ENCODE assay signal across 17 cellular contexts in genomic region chrX:130566028-130566683, GRCh38.
"Had no signal": no experiment of that assay in that cellular context is flagged by ENCODE, and none has a peak within 500 bp of the region (broad histone marks: within the 10 kb centered on the region; RNA-seq: fewer than 3 reads in every experiment).

No MANE protein-coding gene starts in this region.

- DNase-seq: activated CD4-positive, alpha-beta T cell treated with anti-CD3 and anti-CD28 coated beads for 1 hour; activated CD4-positive, alpha-beta T cell treated with anti-CD3 and anti-CD28 coated beads, Interleukin-2, amount 50 U/mL, for 48 hours; activated CD8-positive, alpha-beta memory T cell treated with anti-CD3 and anti-CD28 coated beads, Interleukin-2, amount 10 ng/mL, durations not matched to agents 7 days and 5 days; activated effector memory CD4-positive, alpha-beta T cell treated with anti-CD3 and anti-CD28 coated beads, Interleukin-2, amount 50 U/mL, for 16 hours; activated T-cell treated with anti-CD3 and anti-CD28 coated beads, Interleukin-2, amount 50 U/mL, for 4 hours; amygdala; left lung; ovary; retina; small intestine; stomach; T-helper 9 cell had no signal

- H3K36me3 ChIP-seq: esophagus muscularis mucosa, left lung, ovary, stomach, thoracic aorta, vagina had no signal

- H3K9me3 ChIP-seq: esophagus muscularis mucosa, left lung, ovary, thoracic aorta, vagina had no signal

- ATAC-seq: activated CD8-positive, alpha-beta memory T cell treated with anti-CD3 and anti-CD28 coated beads, Interleukin-2, amount 10 ng/mL, durations not matched to agents 7 days and 5 days; activated naive CD4-positive, alpha-beta T cell treated with anti-CD3 and anti-CD28 coated beads, Interleukin-2, amount 50 U/mL, for 72 hours; activated T-cell treated with anti-CD3 and anti-CD28 coated beads, Interleukin-2, amount 50 U/mL, for 4 hours; left lung had no signal

- H3K36me3 Mint-ChIP-seq: activated CD8-positive, alpha-beta memory T cell treated with anti-CD3 and anti-CD28 coated beads, Interleukin-2, amount 10 ng/mL, durations not matched to agents 7 days and 5 days; activated naive CD4-positive, alpha-beta T cell treated with anti-CD3 and anti-CD28 coated beads, Interleukin-2, amount 50 U/mL, for 72 hours had no signal

- H3K27me3 Mint-ChIP-seq: activated CD8-positive, alpha-beta memory T cell treated with anti-CD3 and anti-CD28 coated beads, Interleukin-2, amount 10 ng/mL, durations not matched to agents 7 days and 5 days had no signal

- H3K4me1 Mint-ChIP-seq: activated CD8-positive, alpha-beta memory T cell treated with anti-CD3 and anti-CD28 coated beads, Interleukin-2, amount 10 ng/mL, durations not matched to agents 7 days and 5 days had no signal

- H3K4me3 Mint-ChIP-seq: activated CD8-positive, alpha-beta memory T cell treated with anti-CD3 and anti-CD28 coated beads, Interleukin-2, amount 10 ng/mL, durations not matched to agents 7 days and 5 days; activated T-cell treated with anti-CD3 and anti-CD28 coated beads, Interleukin-2, amount 50 U/mL, for 4 hours; memory B cell had no signal

- H3K4me3 ChIP-seq: esophagus muscularis mucosa, left lung, ovary, stomach, thoracic aorta, vagina had no signal

- H3K27ac ChIP-seq: esophagus muscularis mucosa, left lung, ovary, stomach, thoracic aorta, vagina had no signal

- H3K9me3 Mint-ChIP-seq: activated naive CD4-positive, alpha-beta T cell treated with anti-CD3 and anti-CD28 coated beads, Interleukin-2, amount 50 U/mL, for 72 hours; activated T-cell treated with anti-CD3 and anti-CD28 coated beads, Interleukin-2, amount 50 U/mL, for 4 hours had no signal

- H3K27me3 ChIP-seq: esophagus muscularis mucosa, left lung, ovary, stomach, vagina had no signal

- H3K4me1 ChIP-seq: esophagus muscularis mucosa, left lung, stomach, vagina had no signal

- H3K27ac Mint-ChIP-seq: activated CD8-positive, alpha-beta memory T cell treated with anti-CD3 and anti-CD28 coated beads, Interleukin-2, amount 10 ng/mL, durations not matched to agents 7 days and 5 days; memory B cell had no signal
